In the genomic region with DNA sequence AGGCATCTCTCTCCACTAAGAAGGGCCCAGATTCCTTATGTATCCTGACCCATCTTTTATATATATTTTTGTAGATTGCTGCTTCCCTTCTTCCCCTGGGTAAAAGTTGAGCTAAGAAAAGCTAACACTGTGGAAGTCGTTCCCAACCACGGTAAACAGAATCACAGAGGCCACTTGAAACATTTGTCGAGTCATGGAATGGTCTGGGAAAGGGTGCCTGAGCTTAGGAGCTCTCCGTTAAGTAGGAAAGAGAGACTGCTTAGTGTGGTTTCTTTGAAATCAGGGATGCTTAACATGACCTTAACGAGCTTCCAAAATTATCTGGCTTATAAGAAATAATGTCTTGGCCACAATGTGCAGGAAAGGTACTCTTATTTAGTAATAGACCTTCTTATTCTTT, we compare ENCODE assay signal across 24 cellular contexts. TPM values are rescaled to one million over a fixed set of nuclear protein-coding genes. Genes with fewer than 3 reads are reported as not detected.
"Had no signal": no experiment of that assay in that cellular context is flagged by ENCODE, and none has a peak within 500 bp of the region (broad histone marks: within the 10 kb centered on the region; RNA-seq: fewer than 3 reads in every experiment).

No MANE protein-coding gene starts in this region.

- H3K4me3 ChIP-seq: MG63, SJSA1, SK-N-MC had no signal

- H3K27me3 ChIP-seq: MG63, SJSA1 had no signal

- H3K9me3 ChIP-seq: MG63, SJSA1 had no signal

- H3K27ac ChIP-seq: SJSA1, SK-N-MC had no signal

- H3K36me3 ChIP-seq: MG63, SJSA1 had no signal

- DNase-seq: Karpas-422, KG1, MG63, NCI-H1092, NCI-H1105 treated with DMSO at 0.1 percent for 48 hours, NCI-H1417 treated with DMSO at 0.1 percent for 48 hours, NCI-H146, NCI-H1694 treated with DMSO at 0.1 percent for 48 hours, NCI-H1930, NCI-H2081, NCI-H2107, NCI-H2171, NCI-H226, NCI-H446, NCI-H510A, NCI-H524 treated with DMSO at 0.1 percent for 48 hours, NCI-H69, NCI-H774, Right ventricle myocardium superior, RPMI8226, SIG-M5 had no signal

RNA-seq across cellular contexts. Expression of a gene that starts 45.6 kb away (rescaled TPM):
- total RNA-seq: HT-29 had no signal
